Comparison of ENCODE assay signal across 20 cellular contexts in genomic region chr15:78179286-78179840, GRCh38. TPM values are rescaled to one million over a fixed set of nuclear protein-coding genes. Genes with fewer than 3 reads are reported as not detected.
A peak's percentile ranks its signal among the peaks of the same experiment; 100 is the strongest.
DNase-seq lines count a peak whose midpoint lies in the region; FAIRE-seq and TF ChIP-seq lines count a peak whose summit lies in the region.
"Had no signal": no experiment of that assay in that cellular context is flagged by ENCODE, and none has a peak within 500 bp of the region (broad histone marks: within the 10 kb centered on the region; RNA-seq: fewer than 3 reads in every experiment).

No MANE protein-coding gene starts in this region.

- POLR2A ChIA-PET in H1 (lab: Charles Lee; ENCODE audit: partially characterized antibody), result no interaction called here

- no peak overlapping the region for H2BK12ac ChIP-seq in H1 (ENCODE audit: low read depth, low read length)

- H4K8ac ChIP-seq in H1 (ENCODE audit: extremely low read depth, insufficient read depth, low read length), result 0 out of 2 replicates have a peak overlapping the region, but pooled peaks have one; percentile 46

- H3K9me3 ChIP-seq in H1 (ENCODE audit: insufficient read depth in 2 of 2, low read depth in 1 of 2, low read length in 1 of 2), result no peaks in the 10 kb centered on the region
- no peaks in the 10 kb centered on the region for H3K9me3 ChIP-seq in kidney (ENCODE audit: control insufficient read depth in 1 of 2, low read length in 2 of 2)
- H3K9me3 ChIP-seq: Caco-2, HAP-1 had no signal

- intact Hi-C loops in kidney (cut with DNase I), result loop anchor here (10.0 kb wide), 1 partner anchor 65 kb away; no protein-coding TSS in a partner anchor

- H3K4ac ChIP-seq in H1 (replicated peaks; ENCODE audit: insufficient read length, low read depth, low read length), result no peak overlapping the region

- H3K23ac ChIP-seq in H1 (ENCODE audit: insufficient read length), result no peak overlapping the region

- H3K27me3 ChIP-seq in H1 (replicated peaks in 1 of 4; ENCODE audit: control insufficient read depth in 3 of 4, extremely low read depth in 1 of 4, insufficient read depth in 3 of 4, low read length in 3 of 4), result no peaks in the 10 kb centered on the region

- H3K36me3 Mint-ChIP-seq in osteocyte (ENCODE audit: unreplicated experiment), result no peaks in the 10 kb centered on the region

- 90% methylated on average over 12 of the region's 12 CpGs; no CpG with 5 or more reads in 1 of the 2 experiments for WGBS in H1 (ENCODE audit: extremely low coverage in 1 of 2, insufficient coverage in 1 of 2, insufficient read length in 1 of 2, insufficient replicate concordance in 2 of 2, low coverage in 1 of 2, low lambda C conversion rate in 2 of 2, missing lambda C conversion rate in 1 of 2), 2 experiments

- no peak overlapping the region for H3K27ac ChIP-seq in H1 (ENCODE audit: low read depth, low read length)
- no peak overlapping the region for H3K27ac ChIP-seq in coronary artery
- no peak overlapping the region for H3K27ac ChIP-seq in kidney (ENCODE audit: low read depth in 2 of 2, low read length in 2 of 2)
- H3K27ac ChIP-seq: C4-2B had no signal

- no peaks in the 10 kb centered on the region for H3K79me1 ChIP-seq in H1 (ENCODE audit: low read depth, low read length)

- FAIRE-seq in H1 (lab: Jason Lieb, UNC) (no peak), H54 (lab: Jason Lieb, UNC) (no peak), kidney (lab: Jason Lieb, UNC) (no peak)
- FAIRE-seq: A204.1, D721Med, HepG2 had no signal

- no peak overlapping the region for H2BK20ac ChIP-seq in H1 (ENCODE audit: low read length)

- H2AFZ ChIP-seq in H1 (ENCODE audit: low read length), result no peak overlapping the region

- peaks cover 2% of the 10 kb centered on the region for H3K27me3 Mint-ChIP-seq in osteocyte (ENCODE audit: unreplicated experiment)
- H3K27me3 Mint-ChIP-seq: CD4-positive, alpha-beta T cell had no signal

- H3K4me1 Mint-ChIP-seq in osteocyte (ENCODE audit: unreplicated experiment), result no peaks in the 10 kb centered on the region

- H2AK5ac ChIP-seq in H1 (ENCODE audit: low read depth, low read length), result no peak overlapping the region

- no peaks in the 10 kb centered on the region; the same call in 1 of the 2 replicates for H3K23me2 ChIP-seq in H1 (ENCODE audit: low read depth, low read length)

- no peak overlapping the region for H4K5ac ChIP-seq in H1 (ENCODE audit: insufficient read length, low read depth, low read length)

- no peak overlapping the region for H2BK15ac ChIP-seq in H1 (ENCODE audit: low read length)

- no peak overlapping the region for H2BK5ac ChIP-seq in H1 (ENCODE audit: low read depth, low read length)

- no peak overlapping the region for H2BK120ac ChIP-seq in H1 (replicated peaks; ENCODE audit: low read depth, low read length)

- no peak overlapping the region for H3K4me2 ChIP-seq in H1 (ENCODE audit: insufficient read depth in 1 of 2, low read depth in 2 of 2, low read length in 2 of 2)

- no peaks in the 10 kb centered on the region for H3K79me2 ChIP-seq in H1 (ENCODE audit: control insufficient read depth in 1 of 2, insufficient read depth in 2 of 2, low read length in 2 of 2)

- H4K91ac ChIP-seq in H1 (replicated peaks; ENCODE audit: insufficient read length, low read length), result no peak overlapping the region

- H3K9ac ChIP-seq in H1 (replicated peaks in 1 of 4; ENCODE audit: extremely low read depth in 1 of 4, low read depth in 3 of 4, low read length in 3 of 4) (no peak overlapping the region), kidney (ENCODE audit: low read length in 2 of 2) (no peak overlapping the region)

- CTCF ChIA-PET in H1 (lab: Charles Lee; ENCODE audit: partially characterized antibody), result interaction anchor here (0.6 to 19.5 kb wide), 14 partner anchors 12 to 270 kb away, joined by 3 to 285 read pairs (median 7); partner anchors contain the start of gene ACSBG1

- H3K56ac ChIP-seq in H1 (replicated peaks; ENCODE audit: insufficient read length, low read depth, low read length), result no peak overlapping the region

- no peak overlapping the region for H3K27ac Mint-ChIP-seq in osteocyte (ENCODE audit: unreplicated experiment)
- H3K27ac Mint-ChIP-seq: CD4-positive, alpha-beta T cell; IgD-negative memory B cell had no signal

- TF ChIP-seq CTCF in H1 (IDR thresholded peaks at IDR 0.05; ENCODE audit: control extremely low read depth in 1 of 3, insufficient read depth in 1 of 3, low read depth in 1 of 3, low read length in 3 of 3) (no peak), osteocyte (IDR thresholded peaks at IDR 0.05) (no peak), coronary artery (IDR thresholded peaks at IDR 0.05) (no peak), kidney (IDR thresholded peaks at IDR 0.05; ENCODE audit: borderline replicate concordance, extremely low read depth, insufficient read depth) (no peak)

- peaks cover 0 to 2% of the 10 kb centered on the region in 2 experiments for H4K20me1 ChIP-seq in H1 (replicated peaks in 1 of 2; ENCODE audit: control insufficient read depth in 1 of 2, insufficient read depth in 2 of 2, low read length in 2 of 2)

- no peak overlapping the region for H3K14ac ChIP-seq in H1 (ENCODE audit: insufficient read length)

- H3K4me1 ChIP-seq in H1 (replicated peaks in 1 of 4; ENCODE audit: control insufficient read depth in 3 of 4, insufficient read depth in 4 of 4, low read length in 3 of 4) (no peaks in the 10 kb centered on the region), kidney (ENCODE audit: control insufficient read depth in 1 of 2, insufficient read depth in 1 of 2, low read depth in 1 of 2, low read length in 2 of 2) (no peaks in the 10 kb centered on the region)
- H3K4me1 ChIP-seq: Caco-2, HAP-1 had no signal

- TF ChIP-seq EP300 in H1 (IDR thresholded peaks at IDR 0.05; ENCODE audit: borderline replicate concordance in 1 of 2, low read depth in 2 of 2, low read length in 2 of 2), result no peak

- H3K4me3 Mint-ChIP-seq in osteocyte (ENCODE audit: unreplicated experiment), result no peak overlapping the region
- H3K4me3 Mint-ChIP-seq: CD4-positive, alpha-beta T cell had no signal

- H3K18ac ChIP-seq in H1 (ENCODE audit: extremely low read depth, low read length), result no peak overlapping the region

- no peak for TF ChIP-seq RAD21 in H1 (IDR thresholded peaks at IDR 0.05 in 1 of 2, conservative IDR thresholded peaks at IDR 0.05 in 1 of 2; ENCODE audit: low read depth in 2 of 2, low read length in 2 of 2)

- no peak for DNase-seq in H1 (ENCODE audit: low read depth in 1 of 2, low spot score in 2 of 2)
- DNase-seq in islet precursor cell, result peak; percentile 51
- DNase-seq in osteocyte (ENCODE audit: extremely low spot score, unreplicated experiment), result peak; percentile 77
- DNase-seq in H54 (ENCODE audit: insufficient read length, low spot score), result no peak
- no peak for DNase-seq in coronary artery (ENCODE audit: low spot score)
- DNase-seq in kidney, result no peak
- DNase-seq: AML-193; Caco-2; CD4-positive, alpha-beta T cell; DMS153; DMS79; GDM1; GOT3 had no signal

- H3K9me3 Mint-ChIP-seq in osteocyte (ENCODE audit: unreplicated experiment), result no peaks in the 10 kb centered on the region
- H3K9me3 Mint-ChIP-seq: CD4-positive, alpha-beta T cell; IgD-negative memory B cell had no signal

- no peak overlapping the region for H3K4me3 ChIP-seq in H1 (ENCODE audit: extremely low read depth in 1 of 4, insufficient read depth in 2 of 4, low read depth in 3 of 4, low read length in 4 of 4)
- H3K4me3 ChIP-seq in coronary artery, result no peak overlapping the region
- H3K4me3 ChIP-seq in kidney (ENCODE audit: low read length in 2 of 2), result no peak overlapping the region
- H3K4me3 ChIP-seq: HAP-1 had no signal

- no peaks in the 10 kb centered on the region for H3K36me3 ChIP-seq in H1 (ENCODE audit: control insufficient read depth in 2 of 4, insufficient read depth in 4 of 4, low read length in 3 of 4)
- H3K36me3 ChIP-seq in kidney (ENCODE audit: control insufficient read depth in 1 of 2, insufficient read depth in 2 of 2, low read length in 2 of 2), result no peaks in the 10 kb centered on the region
- H3K36me3 ChIP-seq: HAP-1 had no signal

- no peak for TF ChIP-seq POLR2A in H1 (IDR thresholded peaks at IDR 0.05; ENCODE audit: control extremely low read depth in 1 of 2, low read depth in 2 of 2, low read length in 2 of 2)
- TF ChIP-seq POLR2A in H54 (IDR thresholded peaks at IDR 0.05; ENCODE audit: low read depth, low read length), result no peak

RNA-seq across cellular contexts. Expression of gene IDH3A, which starts 30.2 kb away (rescaled TPM):
- 36.8 and 41.5 TPM in 2 replicates for total RNA-seq in H1 (2021; fragmentation: NEBNext Ultra II Directional; extraction: Animal tissue kit (Norgen Biotek cat#: 25700))
- 15.1 and 23.4 TPM in 2 replicates for polyA plus RNA-seq in H1 (2011; rRNA removed)
- polyA plus RNA-seq in H1 (2011; cell fraction: cytosol; rRNA removed), result 27.9 TPM
- 8.5 TPM for polyA plus RNA-seq in H1 (2011; cell fraction: nucleus; rRNA removed)
- 23.3 to 41.1 TPM (median 25.3 TPM) in 4 replicates for polyA plus RNA-seq in H1 (2012, experiment 1 of 2)
- 2.6 TPM for polyA plus RNA-seq in H1 (2012, experiment 2 of 2)
- polyA plus RNA-seq in H1 (2013, experiment 1 of 2), result 16.8 TPM
- polyA plus RNA-seq in H1 (2013, experiment 2 of 2), result 15.2 TPM
- 24.8 and 45.7 TPM in 2 replicates for polyA minus RNA-seq in H1 (2011; rRNA and poly(A)+ RNA removed)
- polyA minus RNA-seq in H1 (2011; cell fraction: cytosol; rRNA and poly(A)+ RNA removed), result 24.2 TPM
- polyA minus RNA-seq in H1 (2011; cell fraction: nucleus; rRNA and poly(A)+ RNA removed), result 16.6 TPM
- 46.7 and 47.4 TPM in 2 replicates for total RNA-seq in osteocyte
- 97.2 TPM for total RNA-seq in kidney
- polyA plus RNA-seq in kidney (ENCODE audit: insufficient read depth, low read depth, low replicate concordance), result 67.5 TPM

RNA-seq across cellular contexts. Expression of gene CIB2, which starts 48.1 kb away (rescaled TPM):
- 45.8 and 46.8 TPM in 2 replicates for total RNA-seq in H1 (2021; fragmentation: NEBNext Ultra II Directional; extraction: Animal tissue kit (Norgen Biotek cat#: 25700))
- polyA plus RNA-seq in H1 (2011; rRNA removed) (41.5 and 52.0 TPM in 2 replicates), kidney (ENCODE audit: insufficient read depth, low read depth, low replicate concordance) (29.9 TPM)
- polyA plus RNA-seq in H1 (2011; cell fraction: cytosol; rRNA removed), result 37.0 TPM
- 26.3 TPM for polyA plus RNA-seq in H1 (2011; cell fraction: nucleus; rRNA removed)
- polyA plus RNA-seq in H1 (2012, experiment 1 of 2), result 42.5 to 59.9 TPM (median 53.2 TPM) in 4 replicates
- polyA plus RNA-seq in H1 (2012, experiment 2 of 2), result 56.5 TPM
- polyA plus RNA-seq in H1 (2013, experiment 1 of 2), result 37.4 TPM
- 34.3 TPM for polyA plus RNA-seq in H1 (2013, experiment 2 of 2)
- 49.1 and 79.1 TPM in 2 replicates for polyA minus RNA-seq in H1 (2011; rRNA and poly(A)+ RNA removed)
- 16.4 TPM for polyA minus RNA-seq in H1 (2011; cell fraction: cytosol; rRNA and poly(A)+ RNA removed)
- 17.0 TPM for polyA minus RNA-seq in H1 (2011; cell fraction: nucleus; rRNA and poly(A)+ RNA removed)
- total RNA-seq in osteocyte (7.6 and 9.6 TPM in 2 replicates), kidney (13.7 TPM)

RNA-seq across cellular contexts. Expression of gene ACSBG1, which starts 55.0 kb away (rescaled TPM):
- 6.1 and 7.1 TPM in 2 replicates for total RNA-seq in H1 (2021; fragmentation: NEBNext Ultra II Directional; extraction: Animal tissue kit (Norgen Biotek cat#: 25700))
- polyA plus RNA-seq in H1 (2011; rRNA removed) (5.4 and 11.9 TPM in 2 replicates), kidney (ENCODE audit: insufficient read depth, low read depth, low replicate concordance) (0.86 TPM)
- 4.9 TPM for polyA plus RNA-seq in H1 (2011; cell fraction: cytosol; rRNA removed)
- polyA plus RNA-seq in H1 (2011; cell fraction: nucleus; rRNA removed), result 14.8 TPM
- polyA plus RNA-seq in H1 (2012, experiment 1 of 2), result 1.7 to 5.5 TPM (median 3.9 TPM) in 4 replicates
- 2.2 TPM for polyA plus RNA-seq in H1 (2012, experiment 2 of 2)
- polyA plus RNA-seq in H1 (2013, experiment 1 of 2), result 1.9 TPM
- 2.1 TPM for polyA plus RNA-seq in H1 (2013, experiment 2 of 2)
- polyA minus RNA-seq in H1 (2011; rRNA and poly(A)+ RNA removed), result 8.7 and 9.3 TPM in 2 replicates
- 4.8 TPM for polyA minus RNA-seq in H1 (2011; cell fraction: cytosol; rRNA and poly(A)+ RNA removed)
- polyA minus RNA-seq in H1 (2011; cell fraction: nucleus; rRNA and poly(A)+ RNA removed), result 11.9 TPM
- total RNA-seq in osteocyte (not detected in 2 replicates), kidney (0.13 TPM)
- total RNA-seq: Caco-2, Daoy had no signal
- polyA plus RNA-seq: IgD-negative memory B cell had no signal

Comparison
In these comparisons a context has a peak if more than half of its experiments do, and no peak if none do; other contexts are left out.
1. DNase-seq: peak in islet precursor cell (single experiment) and osteocyte (single experiment); none in H1 (0 of 2), H54 (single experiment), coronary artery (single experiment) and kidney (single experiment).